1 cellular context compared by ENCODE assay signal in genomic region chr1:154352581-154353459, GRCh38.
TF ChIP-seq lines count a peak whose summit lies in the region.

No MANE protein-coding gene starts in this region.

TF ChIP-seq in HEK293, 187 proteins besides CTCF, POLR2A, EP300 and RAD21 (continued from another document and continues in another):
- TF ChIP-seq ZBTB26 (tag by site-specific recombination; optimal IDR thresholded peaks at IDR 0.05): peak; percentile 23
- TF ChIP-seq TRIM28 (IDR thresholded peaks at IDR 0.05; ENCODE audit: borderline replicate concordance, low read length): no peak
- no peak; the same call in 1 of the 2 replicates for TF ChIP-seq ZIC2 (tag by site-specific recombination; IDR thresholded peaks at IDR 0.05)
- no peak for TF ChIP-seq ZNF274 (IDR thresholded peaks at IDR 0.05; ENCODE audit: low read length)
- TF ChIP-seq ZNF274 (tag by site-specific recombination; IDR thresholded peaks at IDR 0.05; ENCODE audit: borderline replicate concordance): no peak
- TF ChIP-seq ZNF76 (tag by site-specific recombination; IDR thresholded peaks at IDR 0.05; ENCODE audit: borderline replicate concordance, low read depth): peak; percentile 51
- peak; percentile 96 for TF ChIP-seq KLF1 (tag by site-specific recombination; IDR thresholded peaks at IDR 0.05)
- TF ChIP-seq TSHZ1 (tag by site-specific recombination; IDR thresholded peaks at IDR 0.05; ENCODE audit: borderline replicate concordance): peak; percentile 12; the same call in 1 of the 2 replicates
- peak; percentile 93 for TF ChIP-seq PRDM10 (tag by site-specific recombination; IDR thresholded peaks at IDR 0.05)
- TF ChIP-seq ZNF792 (tag by site-specific recombination; IDR thresholded peaks at IDR 0.05): no peak; the same call in 1 of the 2 replicates
- peak; percentile 82 for TF ChIP-seq ZFHX2 (tag by site-specific recombination; conservative IDR thresholded peaks at IDR 0.05)
- no peak for TF ChIP-seq ZFP3 (tag by site-specific recombination; IDR thresholded peaks at IDR 0.05; ENCODE audit: low read depth)
- TF ChIP-seq ZNF416 (tag by site-specific recombination; IDR thresholded peaks at IDR 0.05): no peak
- TF ChIP-seq ZNF132 (tag by site-specific recombination; IDR thresholded peaks at IDR 0.05; ENCODE audit: borderline replicate concordance): no peak
- TF ChIP-seq ZNF138 (tag by site-specific recombination; IDR thresholded peaks at IDR 0.05; ENCODE audit: borderline replicate concordance): no peak
- TF ChIP-seq ZNF521 (tag by site-specific recombination; IDR thresholded peaks at IDR 0.05): no peak
- no peak for TF ChIP-seq ZNF404 (tag by site-specific recombination; IDR thresholded peaks at IDR 0.05)
- peak; percentile 47 for TF ChIP-seq ZNF341 (tag by site-specific recombination; IDR thresholded peaks at IDR 0.05; ENCODE audit: low read depth)
- no peak for TF ChIP-seq ZNF211 (tag by site-specific recombination; IDR thresholded peaks at IDR 0.05; ENCODE audit: low read depth)
- TF ChIP-seq ZNF544 (tag by site-specific recombination; IDR thresholded peaks at IDR 0.05): no peak
- TF ChIP-seq ZNF548 (tag by site-specific recombination; IDR thresholded peaks at IDR 0.05): no peak
- peak; percentile 42 for TF ChIP-seq KLF17 (tag by site-specific recombination; IDR thresholded peaks at IDR 0.05)
- TF ChIP-seq ZNF24 (tag by site-specific recombination; IDR thresholded peaks at IDR 0.05): peak; percentile 41; the same call in 1 of the 2 replicates
- TF ChIP-seq WT1 (tag by site-specific recombination; IDR thresholded peaks at IDR 0.05): peak; percentile 44; the same call in 1 of the 2 replicates
- no peak for TF ChIP-seq ZNF571 (tag by site-specific recombination; IDR thresholded peaks at IDR 0.05)
- TF ChIP-seq SP3 (tag by site-specific recombination; IDR thresholded peaks at IDR 0.05): peak; percentile 85
- 0 out of 2 replicates have a peak, but pooled peaks have one; percentile 19 for TF ChIP-seq ZSCAN30 (tag by site-specific recombination; IDR thresholded peaks at IDR 0.05)
- no peak for TF ChIP-seq ZNF350 (tag by site-specific recombination; IDR thresholded peaks at IDR 0.05)
- TF ChIP-seq ZBTB8A (tag by site-specific recombination; IDR thresholded peaks at IDR 0.05): peak; percentile 45; the same call in 1 of the 2 replicates
- no peak for TF ChIP-seq ZNF18 (tag by site-specific recombination; IDR thresholded peaks at IDR 0.05)
- no peak for TF ChIP-seq ZNF324 (tag by site-specific recombination; IDR thresholded peaks at IDR 0.05)
- TF ChIP-seq ZNF426 (tag by site-specific recombination; IDR thresholded peaks at IDR 0.05): no peak
- TF ChIP-seq IKZF3 (tag by site-specific recombination; IDR thresholded peaks at IDR 0.05): peak; percentile 69; the same call in 1 of the 2 replicates
- no peak for TF ChIP-seq ZNF677 (tag by site-specific recombination; IDR thresholded peaks at IDR 0.05)
- TF ChIP-seq ZBTB6 (tag by site-specific recombination; IDR thresholded peaks at IDR 0.05): no peak
- no peak for TF ChIP-seq AEBP2 (tag by site-specific recombination; IDR thresholded peaks at IDR 0.05; ENCODE audit: borderline replicate concordance)
- TF ChIP-seq KLF8 (tag by site-specific recombination; IDR thresholded peaks at IDR 0.05): no peak
- TF ChIP-seq ZNF558 (tag by site-specific recombination; IDR thresholded peaks at IDR 0.05): no peak
- no peak for TF ChIP-seq ZNF530 (tag by site-specific recombination; IDR thresholded peaks at IDR 0.05; ENCODE audit: low read depth)
- TF ChIP-seq ZFP37 (tag by site-specific recombination; IDR thresholded peaks at IDR 0.05): no peak
- no peak for TF ChIP-seq ZSCAN16 (tag by site-specific recombination; IDR thresholded peaks at IDR 0.05)
- no peak for TF ChIP-seq ZNF529 (tag by site-specific recombination; IDR thresholded peaks at IDR 0.05; ENCODE audit: insufficient replicate concordance)
- TF ChIP-seq ZBTB49 (tag by site-specific recombination; IDR thresholded peaks at IDR 0.05; ENCODE audit: low read depth): no peak
- no peak for TF ChIP-seq INSM2 (tag by site-specific recombination; IDR thresholded peaks at IDR 0.05)
- TF ChIP-seq ZNF121 (tag by site-specific recombination; IDR thresholded peaks at IDR 0.05): peak; percentile 96
- peak; percentile 54; the same call in 1 of the 2 replicates for TF ChIP-seq GLIS2 (tag by site-specific recombination; IDR thresholded peaks at IDR 0.05)
- no peak for TF ChIP-seq ZNF16 (tag by site-specific recombination; IDR thresholded peaks at IDR 0.05; ENCODE audit: low read depth)
